ENCODE assay signal across 8 cellular contexts in genomic region chr2:105796131-105796638, GRCh38. TPM values are rescaled to one million over a fixed set of nuclear protein-coding genes. Genes with fewer than 3 reads are reported as not detected.
A peak's percentile ranks its signal among the peaks of the same experiment; 100 is the strongest.
DNase-seq lines count a peak whose midpoint lies in the region; ATAC-seq and TF ChIP-seq lines count a peak whose summit lies in the region.

No MANE protein-coding gene starts in this region.

- H3K4me3 ChIP-seq in BE2C (ENCODE audit: low read depth, low read length) (no peak overlapping the region), OCI-LY7 (ENCODE audit: low read depth, low read length, poor library complexity, severe bottlenecking) (peak overlapping the region; percentile 56), fibroblast of lung (replicated peaks in 1 of 4; ENCODE audit: control extremely low read depth in 1 of 4, insufficient read depth in 1 of 4, low read depth in 3 of 4, low read length in 4 of 4) (no peak overlapping the region), endodermal cell (ENCODE audit: low read length) (no peak overlapping the region)

- no peaks in the 10 kb centered on the region for H3K36me3 Mint-ChIP-seq in endodermal cell (ENCODE audit: low read depth)

- intact Hi-C loops in OCI-LY7 (cut with micrococcal nuclease; ENCODE audit: unreplicated experiment), result loop anchor here (2.0 to 5.0 kb wide), 3 partner anchors 39 to 86 kb away; no protein-coding TSS in a partner anchor

- H3K4me2 ChIP-seq in OCI-LY7 (ENCODE audit: low read length) (peak overlapping the region; percentile 76), fibroblast of lung (ENCODE audit: extremely low read depth, insufficient read depth, low read length) (peak overlapping the region; percentile 30)

- H4K20me1 ChIP-seq in OCI-LY7 (ENCODE audit: insufficient read depth, low read length) (no peaks in the 10 kb centered on the region), fibroblast of lung (ENCODE audit: control insufficient read depth, extremely low read depth, insufficient read depth, low read length) (no peaks in the 10 kb centered on the region)

- no peak overlapping the region for H3K4me3 Mint-ChIP-seq in endodermal cell

- no peaks in the 10 kb centered on the region for H3K9me2 ChIP-seq in OCI-LY7 (ENCODE audit: insufficient read depth, low read length)

- no peak overlapping the region for H3K9ac ChIP-seq in fibroblast of lung (ENCODE audit: insufficient read depth, low read length)
- H3K9ac ChIP-seq in endodermal cell (ENCODE audit: extremely low read depth, low read length, poor library complexity, severe bottlenecking), result no peak overlapping the region

- DNase-seq in BE2C (peak; percentile 28), OCI-LY7 (ENCODE audit: low spot score) (peak; percentile 63), fibroblast of lung (ENCODE audit: low read depth in 2 of 2) (no peak), endodermal cell (no peak), SW480 (ENCODE audit: low spot score) (no peak)

- H3K27me3 ChIP-seq in BE2C, result no peaks in the 10 kb centered on the region
- H3K27me3 ChIP-seq in fibroblast of lung (ENCODE audit: control insufficient read depth, insufficient read depth, low read length), result no peaks in the 10 kb centered on the region
- no peaks in the 10 kb centered on the region for H3K27me3 ChIP-seq in endodermal cell (ENCODE audit: control insufficient read depth, insufficient read depth, low read length, poor library complexity, severe bottlenecking)

- H3K9me3 Mint-ChIP-seq in endodermal cell, result no peaks in the 10 kb centered on the region

- H3K27ac Mint-ChIP-seq in endodermal cell, result no peak overlapping the region

- TF ChIP-seq CTCF in BE2C (IDR thresholded peaks at IDR 0.05; ENCODE audit: low read depth, low read length) (no peak), OCI-LY7 (conservative IDR thresholded peaks at IDR 0.05; ENCODE audit: low read length) (no peak), fibroblast of lung (conservative IDR thresholded peaks at IDR 0.05 in 1 of 2, IDR thresholded peaks at IDR 0.05 in 1 of 2; ENCODE audit: low read depth in 1 of 2, low read length in 2 of 2) (no peak), endodermal cell (conservative IDR thresholded peaks at IDR 0.05) (no peak)

- H3K27me3 Mint-ChIP-seq in endodermal cell (ENCODE audit: insufficient read depth), result no peaks in the 10 kb centered on the region

- POLR2A ChIA-PET in OCI-LY7 (lab: Charles Lee), result interaction anchor here (1.1 kb wide), 1 partner anchor 63 kb away, joined by 3 read pairs; no protein-coding TSS in a partner anchor

- H3K4me1 Mint-ChIP-seq in endodermal cell, result peaks cover 43% of the 10 kb centered on the region

- H3K36me3 ChIP-seq in BE2C (no peaks in the 10 kb centered on the region), OCI-LY7 (ENCODE audit: insufficient read depth, low read length) (no peaks in the 10 kb centered on the region; the same call in 1 of the 2 replicates), fibroblast of lung (ENCODE audit: control insufficient read depth, insufficient read depth, low read length) (no peaks in the 10 kb centered on the region), endodermal cell (ENCODE audit: control insufficient read depth, insufficient read depth, low read length) (no peaks in the 10 kb centered on the region)

- H3K4me1 ChIP-seq in BE2C, result no peaks in the 10 kb centered on the region; the same call in 1 of the 2 replicates
- peaks cover 65% of the 10 kb centered on the region for H3K4me1 ChIP-seq in OCI-LY7 (ENCODE audit: insufficient read depth, low read length, poor library complexity, severe bottlenecking)
- peaks cover 22% of the 10 kb centered on the region for H3K4me1 ChIP-seq in fibroblast of lung (ENCODE audit: control insufficient read depth, extremely low read depth, insufficient read depth, low read length)
- H3K4me1 ChIP-seq in endodermal cell (ENCODE audit: control insufficient read depth, insufficient read depth, low read length), result peaks cover 6% of the 10 kb centered on the region

- peak overlapping the region; percentile 38; the same call in 1 of the 2 replicates for H2AFZ ChIP-seq in OCI-LY7 (ENCODE audit: low read length)
- H2AFZ ChIP-seq in fibroblast of lung (ENCODE audit: low read length), result no peak overlapping the region

- H3K9me3 ChIP-seq in BE2C (no peaks in the 10 kb centered on the region), OCI-LY7 (ENCODE audit: low read length) (peaks cover 5% of the 10 kb centered on the region; the same call in 1 of the 2 replicates), fibroblast of lung (ENCODE audit: control insufficient read depth, insufficient read depth, low read depth, low read length) (no peaks in the 10 kb centered on the region), endodermal cell (ENCODE audit: control insufficient read depth, low read length) (no peaks in the 10 kb centered on the region)

- CTCF ChIA-PET in OCI-LY7 (lab: Charles Lee; ENCODE audit: unreplicated experiment), result no interaction called here

- ATAC-seq in GM19452 (IDR thresholded peaks at IDR 0.05; ENCODE audit: unreplicated experiment) (peak; percentile 29), HG02840 (IDR thresholded peaks at IDR 0.05; ENCODE audit: low FRiP score, unreplicated experiment) (no peak), GM19395 (IDR thresholded peaks at IDR 0.05; ENCODE audit: unreplicated experiment) (no peak)

- H3K79me2 ChIP-seq in OCI-LY7 (ENCODE audit: insufficient read depth, low read depth, low read length) (peaks cover 63% of the 10 kb centered on the region; the same call in 1 of the 2 replicates), fibroblast of lung (ENCODE audit: control insufficient read depth, insufficient read depth, low read length) (peaks cover 27% of the 10 kb centered on the region)

- H3K27ac ChIP-seq in OCI-LY7 (ENCODE audit: low read depth, low read length, poor library complexity, severe bottlenecking) (peak overlapping the region; percentile 89), fibroblast of lung (ENCODE audit: insufficient read depth, low read length) (no peak overlapping the region), endodermal cell (ENCODE audit: low read depth, low read length) (no peak overlapping the region)

- WGBS in endodermal cell (ENCODE audit: insufficient coverage in 1 of 2, insufficient read length in 1 of 2), 2 experiments, result 86 to 87% methylated on average over 2 to 6 of the region's 6 CpGs

- no TSS peak for BruUV-seq in OCI-LY7 (replicated peaks; lab: Mats Ljungman, UMichigan)

RNA-seq across cellular contexts. Expression of gene NCK2, which starts 51.5 kb away (rescaled TPM):
- 25.0 TPM for polyA plus RNA-seq in BE2C (2012; ENCODE audit: insufficient read depth, insufficient read length, low read depth)
- 23.4 and 24.7 TPM in 2 replicates for total RNA-seq in OCI-LY7 (2014; rRNA removed; shearing (Covaris generic))
- total RNA-seq in OCI-LY7 (2022) (33.5 and 34.2 TPM in 2 replicates), fibroblast of lung (25.4 and 30.8 TPM in 2 replicates), endodermal cell (10 to 100 TPM; 58.9 to 63.8 TPM)
- 20.3 and 51.3 TPM in 2 replicates for polyA plus RNA-seq in fibroblast of lung
- 17.1 and 39.3 TPM in 2 replicates for polyA plus RNA-seq in fibroblast of lung (2012)
- 2.0 and 52.0 TPM in 2 replicates for polyA minus RNA-seq in fibroblast of lung (ENCODE audit: low replicate concordance)
- polyA plus RNA-seq in endodermal cell (2013, experiment 1 of 2), result 58.3 TPM
- 54.9 TPM for polyA plus RNA-seq in endodermal cell (2013, experiment 2 of 2)

Comparison
In these comparisons a context has a peak if more than half of its experiments do, and no peak if none do; other contexts are left out.
1. DNase-seq: peak in BE2C (single experiment) and OCI-LY7 (single experiment); none in fibroblast of lung (0 of 2), endodermal cell (single experiment) and SW480 (single experiment).